In genomic region chr7:104972510-104972909, GRCh38 we compare ENCODE assay signal across 13 cellular contexts. TPM values are rescaled to one million over a fixed set of nuclear protein-coding genes. Genes with fewer than 3 reads are reported as not detected.
DNase-seq lines count a peak whose midpoint lies in the region; TF ChIP-seq lines count a peak whose summit lies in the region.
"Had no signal": no experiment of that assay in that cellular context is flagged by ENCODE, and none has a peak within 500 bp of the region (broad histone marks: within the 10 kb centered on the region; RNA-seq: fewer than 3 reads in every experiment).

No MANE protein-coding gene starts in this region.

- in situ Hi-C loops in GM13976 (cut with MboI; ENCODE audit: low sequenced_read_pairs, unreplicated experiment), result no loop called here

- H3K36me3 ChIP-seq in stomach smooth muscle (ENCODE audit: control insufficient read depth in 2 of 2, insufficient read depth in 2 of 2, low read length in 2 of 2) (no peaks in the 10 kb centered on the region), BE2C (no peaks in the 10 kb centered on the region)

- H3K27me3 ChIP-seq in stomach smooth muscle (ENCODE audit: control insufficient read depth in 1 of 2, insufficient read depth in 2 of 2, low read length in 2 of 2) (no peaks in the 10 kb centered on the region), BE2C (no peaks in the 10 kb centered on the region)
- H3K27me3 ChIP-seq: spleen had no signal

- no peak overlapping the region for H3K9ac ChIP-seq in stomach smooth muscle (ENCODE audit: low read length in 2 of 2)

- H3K4me3 ChIP-seq in fibroblast of mammary gland (ENCODE audit: control insufficient read depth, low read depth, low read length) (no peak overlapping the region), stomach smooth muscle (ENCODE audit: low read length in 2 of 2) (no peak overlapping the region), BE2C (ENCODE audit: low read depth, low read length) (no peak overlapping the region)
- H3K4me3 ChIP-seq: spleen had no signal

- H3K4me1 ChIP-seq in stomach smooth muscle (ENCODE audit: control insufficient read depth, insufficient read depth, low read length) (peaks cover 44% of the 10 kb centered on the region), BE2C (no peaks in the 10 kb centered on the region)

- DNase-seq in ELR (ENCODE audit: low read depth) (peak; percentile 76), fibroblast of mammary gland (ENCODE audit: low read depth) (peak; percentile 90), BE2C (no peak), NCI-H187 treated with DMSO at 0.1 percent for 48 hours (lab: John Stamatoyannopoulos, UW) (no peak), hypothalamus (lab: John Stamatoyannopoulos, UW) (no peak), GM13976 (ENCODE audit: low spot score) (no peak)
- DNase-seq: activated naive CD8-positive, alpha-beta T cell treated with anti-CD3 and anti-CD28 coated beads for 36 hours; immature natural killer cell; KBM-7; natural killer cell; spleen had no signal

- TF ChIP-seq CTCF in VCaP (conservative IDR thresholded peaks at IDR 0.05), result no peak
- TF ChIP-seq CTCF in fibroblast of mammary gland (conservative IDR thresholded peaks at IDR 0.05; ENCODE audit: control insufficient read depth, insufficient read depth, low read depth, low read length), result no peak
- TF ChIP-seq CTCF in BE2C (IDR thresholded peaks at IDR 0.05; ENCODE audit: low read depth, low read length), result no peak
- no peak for TF ChIP-seq CTCF in GM13976 (IDR thresholded peaks at IDR 0.05; ENCODE audit: borderline replicate concordance, control extremely low read depth, extremely low read depth, insufficient read depth, missing control alignments)

- H3K9me3 ChIP-seq in stomach smooth muscle (ENCODE audit: control insufficient read depth in 2 of 2, low read length in 2 of 2) (no peaks in the 10 kb centered on the region), BE2C (no peaks in the 10 kb centered on the region)
- H3K9me3 ChIP-seq: spleen had no signal

- peak overlapping the region; percentile 63 for H3K27ac ChIP-seq in VCaP
- peak overlapping the region; percentile 75 for H3K27ac ChIP-seq in stomach smooth muscle (ENCODE audit: low read length)

RNA-seq across cellular contexts. Expression of gene KMT2E, which starts 41.5 kb away (rescaled TPM):
- 41.2 TPM for polyA plus RNA-seq in BE2C (2012; ENCODE audit: insufficient read depth, insufficient read length, low read depth)

Comparison
In these comparisons a context has a peak if more than half of its experiments do, and no peak if none do; other contexts are left out.
1. DNase-seq: peak in ELR (single experiment) and fibroblast of mammary gland (single experiment); none in BE2C (single experiment), NCI-H187 treated with DMSO at 0.1 percent for 48 hours (single experiment), hypothalamus (0 of 51) and GM13976 (single experiment).